In genomic region chr15:39934415-39935044, GRCh38 we compare ENCODE assay signal across 8 cellular contexts. TPM values are rescaled to one million over a fixed set of nuclear protein-coding genes. Genes with fewer than 3 reads are reported as not detected.
DNase-seq lines count a peak whose midpoint lies in the region; ATAC-seq and TF ChIP-seq lines count a peak whose summit lies in the region.

No MANE protein-coding gene starts in this region.

- H3K9me3 ChIP-seq in PC-3 (ENCODE audit: low read length): no peaks in the 10 kb centered on the region
- no peaks in the 10 kb centered on the region for H3K9me3 ChIP-seq in tibial artery

- peaks cover 21% of the 10 kb centered on the region for H3K36me3 Mint-ChIP-seq in activated CD4-positive, alpha-beta T cell treated with anti-CD3 and anti-CD28 coated beads, Interleukin-2, amount 10 ng/mL, durations not matched to agents 24 days and 14 days (ENCODE audit: low read depth)

- 0 out of 2 replicates have a peak, but pooled peaks cover 10% of the 10 kb centered on the region for H4K20me1 ChIP-seq in PC-3 (ENCODE audit: low read length)

- H3K4me2 ChIP-seq in PC-3 (ENCODE audit: low read length): peak overlapping the region; percentile 96

- TF ChIP-seq CTCF in PC-3 (conservative IDR thresholded peaks at IDR 0.05; ENCODE audit: low read depth, low read length): no peak
- no peak for TF ChIP-seq CTCF in tibial artery (IDR thresholded peaks at IDR 0.05)
- no peak for TF ChIP-seq CTCF in GM13976 (IDR thresholded peaks at IDR 0.05; ENCODE audit: borderline replicate concordance, control extremely low read depth, extremely low read depth, insufficient read depth, missing control alignments)

- CTCF ChIA-PET in PC-3 (lab: Charles Lee): interaction anchor here (0.6 to 1.0 kb wide), 2 partner anchors 47 to 340 kb away, joined by 3 to 4 read pairs; no protein-coding TSS in a partner anchor

- H3F3A ChIP-seq in PC-3 (ENCODE audit: low read length, unreplicated experiment): peaks cover 13% of the 10 kb centered on the region

- peak overlapping the region; percentile 76 for H3K27ac Mint-ChIP-seq in activated CD4-positive, alpha-beta T cell treated with anti-CD3 and anti-CD28 coated beads, Interleukin-2, amount 10 ng/mL, durations not matched to agents 24 days and 14 days

- H3K9me2 ChIP-seq in PC-3 (replicated peaks; ENCODE audit: low read length): no peaks in the 10 kb centered on the region

- in situ Hi-C loops in GM13976 (cut with MboI; ENCODE audit: low sequenced_read_pairs, unreplicated experiment): no loop called here

- DNase-seq in activated CD4-positive, alpha-beta T cell treated with anti-CD3 and anti-CD28 coated beads, Interleukin-2, amount 10 ng/mL, durations not matched to agents 24 days and 14 days: no peak
- no peak for DNase-seq in activated CD4-positive, alpha-beta T cell treated with anti-CD3 and anti-CD28 coated beads, Interleukin-2, amount 50 U/mL, for 1 hour
- DNase-seq in PC-3: peak; percentile 28
- DNase-seq in lung microvascular endothelial cell (ENCODE audit: low read depth in 2 of 2): peak; percentile 21 to 36
- no peak for DNase-seq in tibial artery
- no peak for DNase-seq in GM19238 (ENCODE audit: insufficient read length, low spot score)
- no peak for DNase-seq in GM13976 (ENCODE audit: low spot score)

- POLR2A ChIA-PET in PC-3 (lab: Charles Lee; ENCODE audit: unreplicated experiment): interaction anchor here (0.6 to 1.0 kb wide), 5 partner anchors 20 to 293 kb away, joined by 3 to 10 read pairs (median 6); no protein-coding TSS in a partner anchor

- peak overlapping the region; percentile 89 for H3K4me3 Mint-ChIP-seq in activated CD4-positive, alpha-beta T cell treated with anti-CD3 and anti-CD28 coated beads, Interleukin-2, amount 10 ng/mL, durations not matched to agents 24 days and 14 days

- peaks cover 37% of the 10 kb centered on the region for H3K4me1 Mint-ChIP-seq in activated CD4-positive, alpha-beta T cell treated with anti-CD3 and anti-CD28 coated beads, Interleukin-2, amount 10 ng/mL, durations not matched to agents 24 days and 14 days

- H3K4me3 ChIP-seq in PC-3 (ENCODE audit: low read length) (peak overlapping the region; percentile 83), tibial artery (peak overlapping the region; percentile 68 to 69)

- H3K9ac ChIP-seq in PC-3 (ENCODE audit: low read length): peak overlapping the region; percentile 91

- H2AFZ ChIP-seq in PC-3 (ENCODE audit: low read length): peak overlapping the region; percentile 93

- peaks cover 2% of the 10 kb centered on the region for H3K27me3 Mint-ChIP-seq in activated CD4-positive, alpha-beta T cell treated with anti-CD3 and anti-CD28 coated beads, Interleukin-2, amount 10 ng/mL, durations not matched to agents 24 days and 14 days

- peaks cover 38% of the 10 kb centered on the region for H3K4me1 ChIP-seq in PC-3 (ENCODE audit: insufficient read depth, low read length)
- peaks cover 0 to 47% (median 9%) of the 10 kb centered on the region in 4 donors for H3K4me1 ChIP-seq in tibial artery

- peaks cover 47% of the 10 kb centered on the region for H3K79me2 ChIP-seq in PC-3 (ENCODE audit: low read length)

- H3K27me3 ChIP-seq in PC-3 (ENCODE audit: low read length) (no peaks in the 10 kb centered on the region), tibial artery (no peaks in the 10 kb centered on the region)

- peaks cover 7% of the 10 kb centered on the region for H3K9me3 Mint-ChIP-seq in activated CD4-positive, alpha-beta T cell treated with anti-CD3 and anti-CD28 coated beads, Interleukin-2, amount 10 ng/mL, durations not matched to agents 24 days and 14 days

- peaks cover 12% of the 10 kb centered on the region; the same call in 1 of the 2 replicates for H3K36me3 ChIP-seq in PC-3 (ENCODE audit: low read depth, low read length)
- H3K36me3 ChIP-seq in tibial artery: no peaks in the 10 kb centered on the region

- TSS peak; percentile 47 for BruUV-seq in PC-3 (replicated peaks; lab: Mats Ljungman, UMichigan)

- intact Hi-C loops in activated CD4-positive, alpha-beta T cell treated with anti-CD3 and anti-CD28 coated beads, Interleukin-2, amount 10 ng/mL, durations not matched to agents 24 days and 14 days (cut with micrococcal nuclease): loop anchor here (1.0 to 5.0 kb wide), 3 partner anchors 13 to 33 kb away; no protein-coding TSS in a partner anchor
- intact Hi-C loops in PC-3 (cut with micrococcal nuclease): loop anchor here (1.0 to 5.0 kb wide), 2 partner anchors 14 to 247 kb away; partner anchors contain the start of gene GPR176
- intact Hi-C loops in tibial artery (cut with DNase I; ENCODE audit: low total_unique reads): loop anchor here (5.0 kb wide), 1 partner anchor 152 kb away; the partner anchor contains the start of gene FSIP1

- ATAC-seq in PC-3: peak; percentile 2

- H3K27ac ChIP-seq in PC-3 (ENCODE audit: low read length): peak overlapping the region; percentile 97
- H3K27ac ChIP-seq in cingulate gyrus (ENCODE audit: low read depth, low read length): peak overlapping the region; percentile 52
- H3K27ac ChIP-seq in tibial artery: peak overlapping the region; percentile 75 to 80

RNA-seq across cellular contexts. Expression of gene EIF2AK4, which starts 0.6 kb away (rescaled TPM):
- total RNA-seq in activated CD4-positive, alpha-beta T cell treated with anti-CD3 and anti-CD28 coated beads, Interleukin-2, amount 10 ng/mL, durations not matched to agents 24 days and 14 days: 49.1 and 51.5 TPM in 2 replicates
- 76.4 and 76.6 TPM in 2 replicates for total RNA-seq in PC-3 (2014; rRNA removed)
- total RNA-seq in lung microvascular endothelial cell: 22.0 and 25.8 TPM in 2 replicates

RNA-seq across cellular contexts. Expression of gene GPR176, which starts 14.5 kb away (rescaled TPM):
- 0.14 and 0.33 TPM in 2 replicates for total RNA-seq in activated CD4-positive, alpha-beta T cell treated with anti-CD3 and anti-CD28 coated beads, Interleukin-2, amount 10 ng/mL, durations not matched to agents 24 days and 14 days
- total RNA-seq in PC-3 (2014; rRNA removed) (27.8 and 29.0 TPM in 2 replicates), lung microvascular endothelial cell (2.4 and 14.4 TPM in 2 replicates)

Comparison
In these comparisons a context has a peak if more than half of its experiments do, and no peak if none do; other contexts are left out.
1. DNase-seq: peak in PC-3 (single experiment) and lung microvascular endothelial cell (2 of 2); none in activated CD4-positive, alpha-beta T cell treated with anti-CD3 and anti-CD28 coated beads, Interleukin-2, amount 10 ng/mL, durations not matched to agents 24 days and 14 days (single experiment), activated CD4-positive, alpha-beta T cell treated with anti-CD3 and anti-CD28 coated beads, Interleukin-2, amount 50 U/mL, for 1 hour (single experiment), tibial artery (0 of 2), GM19238 (single experiment) and GM13976 (single experiment).
2. Peak in every context shown above with its lines, with median percentiles within 50 percentile points of each other: H3K27ac ChIP-seq.